Comparison of ENCODE assay signal across 1 cellular context in genomic region chr13:110542311-110542796, GRCh38.
TF ChIP-seq lines count a peak whose summit lies in the region.

No MANE protein-coding gene starts in this region.

TF ChIP-seq in GM23338, 12 proteins besides CTCF, POLR2A, EP300 and RAD21 (continued from another document):
- TF ChIP-seq ZNF462 (CRISPR knock-in tag; IDR thresholded peaks at IDR 0.05) (no peak), EZH2 (IDR thresholded peaks at IDR 0.05; ENCODE audit: low read depth, unreplicated experiment) (no peak), ZNF114 (CRISPR knock-in tag; IDR thresholded peaks at IDR 0.05) (no peak), ETS1 (IDR thresholded peaks at IDR 0.05) (no peak), ZNF331 (CRISPR knock-in tag; IDR thresholded peaks at IDR 0.05; ENCODE audit: low read depth) (no peak), JUNB (IDR thresholded peaks at IDR 0.05; ENCODE audit: unreplicated experiment) (no peak), REST (IDR thresholded peaks at IDR 0.05; ENCODE audit: unreplicated experiment) (no peak)
TF ChIP-seq in GM23338: peak in this region for 0.
